Comparison of ENCODE assay signal across 23 cellular contexts in genomic region chr6:25919657-25920056, GRCh38. TPM values are rescaled to one million over a fixed set of nuclear protein-coding genes. Genes with fewer than 3 reads are reported as not detected.
"Had no signal": no experiment of that assay in that cellular context is flagged by ENCODE, and none has a peak within 500 bp of the region (broad histone marks: within the 10 kb centered on the region; RNA-seq: fewer than 3 reads in every experiment).

No MANE protein-coding gene starts in this region.

- H3K27me3 ChIP-seq: SJCRH30 had no signal

- ATAC-seq: Panc1, SK-N-SH treated with all-trans-retinoic acid at 6 μM for 48 hours had no signal

- H3K9ac ChIP-seq: KMS-11 had no signal

- H3K4me3 ChIP-seq: SJCRH30 had no signal

- DNase-seq: IMR-90, Kasumi-1, MM.1S, NCI-H1092 treated with DMSO at 0.1 percent for 48 hours, NCI-H1436, NCI-H187, NCI-H2029, NCI-H2081 treated with DMSO at 0.1 percent for 48 hours, NCI-H2171, NCI-H226, NCI-H446, NCI-H510A, NCI-H524 treated with DMSO at 0.1 percent for 48 hours, NCI-H69, NCI-H774, SHP77 treated with DMSO at 0.1 percent for 48 hours, SJCRH30 had no signal

- H3K9me3 ChIP-seq: SJCRH30 had no signal

- H3K27ac ChIP-seq: KMS-11, RWPE1, SJCRH30 had no signal

- H3K4me2 ChIP-seq: KMS-11 had no signal

- H3K4me1 ChIP-seq: SJCRH30 had no signal

- H3K36me3 ChIP-seq: SJCRH30 had no signal

RNA-seq across cellular contexts. Expression of gene SLC17A2, which starts 10.8 kb away (rescaled TPM):
- total RNA-seq: HT-29, IMR-90, M059J, SJCRH30 had no signal
- polyA plus RNA-seq: IMR-90 had no signal

RNA-seq across cellular contexts. Expression of gene SLC17A3, which starts 45.6 kb away (rescaled TPM):
- total RNA-seq: HT-29, IMR-90, M059J, SJCRH30 had no signal
- polyA plus RNA-seq: IMR-90 had no signal
